ENCODE assay signal across 15 cellular contexts in the genomic region with DNA sequence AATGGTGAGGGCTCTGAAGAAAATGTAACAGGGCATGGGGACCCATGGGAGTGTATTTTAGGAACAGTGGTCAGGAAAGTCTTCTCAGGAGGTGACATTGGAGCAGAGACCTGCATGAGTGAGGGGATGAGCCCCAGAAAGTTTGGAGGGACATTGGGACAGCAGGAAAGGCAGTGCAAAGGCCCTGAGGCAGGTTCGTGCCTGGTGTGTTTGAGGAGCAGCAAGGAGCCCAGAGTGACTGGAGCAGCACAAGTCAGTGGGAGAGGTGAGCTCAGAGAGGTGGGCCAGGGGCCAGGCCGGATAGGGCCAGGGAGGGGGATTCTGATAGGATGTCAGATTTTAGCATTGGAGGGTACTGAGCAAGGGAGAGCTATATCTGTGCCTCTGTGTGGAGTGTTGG.
A peak's percentile ranks its signal among the peaks of the same experiment; 100 is the strongest.
DNase-seq lines count a peak whose midpoint lies in the region; ATAC-seq, FAIRE-seq and TF ChIP-seq lines count a peak whose summit lies in the region.
"Had no signal": no experiment of that assay in that cellular context is flagged by ENCODE, and none has a peak within 500 bp of the region (broad histone marks: within the 10 kb centered on the region; RNA-seq: fewer than 3 reads in every experiment).

No MANE protein-coding gene starts in this region.

- H3K4me3 Mint-ChIP-seq in GM23338 = no peak overlapping the region; the same call in 2 of the 3 replicates
- H3K4me3 Mint-ChIP-seq: activated CD4-positive, alpha-beta memory T cell treated with anti-CD3 and anti-CD28 coated beads, Interleukin-2, amount 10 ng/mL, durations not matched to agents 7 days and 5 days; stimulated activated memory B cell treated with anti-CD40 and anti-IgM and Interleukin-4, amounts not matched to agents 10 μg/mL and 1 μg/mL and 100 μg/mL, for 72 hours had no signal

- H3F3A ChIP-seq in GM23338 (replicated peaks; ENCODE audit: low read depth) = no peaks in the 10 kb centered on the region; the same call in 1 of the 2 replicates

- H3K9me3 Mint-ChIP-seq in GM23338 = 0 out of 3 replicates have a peak, but pooled peaks cover 2% of the 10 kb centered on the region
- H3K9me3 Mint-ChIP-seq: activated CD4-positive, alpha-beta memory T cell treated with anti-CD3 and anti-CD28 coated beads, Interleukin-2, amount 10 ng/mL, durations not matched to agents 7 days and 5 days had no signal

- H3K9me3 ChIP-seq in body of pancreas (no peaks in the 10 kb centered on the region), left lung (no peaks in the 10 kb centered on the region)

- no peaks in the 10 kb centered on the region for H3K27me3 Mint-ChIP-seq in GM23338 (ENCODE audit: insufficient read depth, low read depth, poor library complexity)
- H3K27me3 Mint-ChIP-seq: activated CD4-positive, alpha-beta memory T cell treated with anti-CD3 and anti-CD28 coated beads, Interleukin-2, amount 10 ng/mL, durations not matched to agents 7 days and 5 days had no signal

- H3K36me3 ChIP-seq in GM23338 (ENCODE audit: insufficient read depth) (no peaks in the 10 kb centered on the region), body of pancreas (replicated peaks in 1 of 2; ENCODE audit: insufficient read depth in 1 of 2, low read depth in 2 of 2) (no peaks in the 10 kb centered on the region), left lung (no peaks in the 10 kb centered on the region)

- WGBS in body of pancreas, 2 donors = 62 to 74% methylated on average over 2 of the region's 2 CpGs

- H3K4me1 ChIP-seq in GM23338 (ENCODE audit: insufficient read depth) = peaks cover 17% of the 10 kb centered on the region
- peaks cover 52% of the 10 kb centered on the region for H3K4me1 ChIP-seq in body of pancreas
- H3K4me1 ChIP-seq in left lung = peaks cover 16 to 17% of the 10 kb centered on the region in 2 donors

- H3K27ac Mint-ChIP-seq in GM23338 = 0 out of 2 replicates have a peak overlapping the region, but pooled peaks have one; percentile 27
- H3K27ac Mint-ChIP-seq: activated CD4-positive, alpha-beta memory T cell treated with anti-CD3 and anti-CD28 coated beads, Interleukin-2, amount 10 ng/mL, durations not matched to agents 7 days and 5 days; stimulated activated memory B cell treated with anti-CD40 and anti-IgM and Interleukin-4, amounts not matched to agents 10 μg/mL and 1 μg/mL and 100 μg/mL, for 72 hours had no signal

- H2AFZ ChIP-seq in GM23338 = no peak overlapping the region

- H3K4me2 ChIP-seq in GM23338 = no peak overlapping the region

- H3K4me3 ChIP-seq in GM23338 = no peak overlapping the region
- no peak overlapping the region for H3K4me3 ChIP-seq in body of pancreas
- no peak overlapping the region for H3K4me3 ChIP-seq in left lung
- no peak overlapping the region for H3K4me3 ChIP-seq in skin epidermis

- H3K9me2 ChIP-seq in GM23338 (ENCODE audit: insufficient read depth) = no peaks in the 10 kb centered on the region

- peaks cover 12% of the 10 kb centered on the region; the same call in 2 of the 3 replicates for H3K36me3 Mint-ChIP-seq in GM23338 (ENCODE audit: low read depth)
- H3K36me3 Mint-ChIP-seq: stimulated activated memory B cell treated with anti-CD40 and anti-IgM and Interleukin-4, amounts not matched to agents 10 μg/mL and 1 μg/mL and 100 μg/mL, for 72 hours had no signal

- DNase-seq in GM23338 (ENCODE audit: low spot score) (no peak), body of pancreas (no peak), left lung (no peak), AG20443 (ENCODE audit: low spot score) (no peak), NCI-H1105 (lab: John Stamatoyannopoulos, UW) (no peak), D721Med (ENCODE audit: insufficient read length, low spot score) (no peak)
- DNase-seq: activated CD4-positive, alpha-beta memory T cell treated with anti-CD3 and anti-CD28 coated beads, Interleukin-2, amount 10 ng/mL, durations not matched to agents 7 days and 5 days; HCEC 1CT; midbrain; NCI-H226; stimulated activated CD4-positive, alpha-beta T cell treated with anti-CD3 and anti-CD28 coated beads, Interleukin-4, amount 100 ng/mL, for 1 hour had no signal

- TF ChIP-seq CTCF in GM23338 (conservative IDR thresholded peaks at IDR 0.05; ENCODE audit: low read depth in 2 of 2) (no peak), body of pancreas (IDR thresholded peaks at IDR 0.05) (no peak), left lung (IDR thresholded peaks at IDR 0.05) (no peak), D721Med (IDR thresholded peaks at IDR 0.05; ENCODE audit: insufficient read depth, missing control alignments) (no peak)

- H3K27me3 ChIP-seq in GM23338 (ENCODE audit: insufficient read depth) = no peaks in the 10 kb centered on the region
- H3K27me3 ChIP-seq in body of pancreas = no peaks in the 10 kb centered on the region
- no peaks in the 10 kb centered on the region for H3K27me3 ChIP-seq in left lung

- no peak for ATAC-seq in GM23338
- peak; percentile 1 for ATAC-seq in body of pancreas
- no peak for ATAC-seq in left lung
- ATAC-seq in HG02642 (IDR thresholded peaks at IDR 0.05; ENCODE audit: poor library complexity, unreplicated experiment) = no peak
- ATAC-seq: stimulated activated memory B cell treated with anti-CD40 and anti-IgM and Interleukin-4, amounts not matched to agents 10 μg/mL and 1 μg/mL and 100 μg/mL, for 72 hours had no signal

- no peak for FAIRE-seq in D721Med (lab: Jason Lieb, UNC)
- FAIRE-seq: RCC 7860 had no signal

- H3K79me2 ChIP-seq in GM23338 (replicated peaks; ENCODE audit: insufficient read depth) = no peaks in the 10 kb centered on the region

- peak overlapping the region; percentile 57; the same call in 1 of the 2 replicates for H3K27ac ChIP-seq in GM23338 (ENCODE audit: low read depth)
- H3K27ac ChIP-seq in body of pancreas = peak overlapping the region; percentile 81 to 88 (median 88)
- peak overlapping the region; percentile 70 to 75 for H3K27ac ChIP-seq in left lung
- peak overlapping the region in 18 of 21 experiments; percentile 25 to 72 (median 50) for H3K27ac ChIP-seq in skin epidermis

- H3K4me1 Mint-ChIP-seq in GM23338 = peaks cover 25% of the 10 kb centered on the region
- H3K4me1 Mint-ChIP-seq: activated CD4-positive, alpha-beta memory T cell treated with anti-CD3 and anti-CD28 coated beads, Interleukin-2, amount 10 ng/mL, durations not matched to agents 7 days and 5 days; stimulated activated memory B cell treated with anti-CD40 and anti-IgM and Interleukin-4, amounts not matched to agents 10 μg/mL and 1 μg/mL and 100 μg/mL, for 72 hours had no signal

- no peak for TF ChIP-seq POLR2A in body of pancreas (IDR thresholded peaks at IDR 0.05)

- intact Hi-C loops in body of pancreas (cut with DNase I) = no loop called here
- intact Hi-C loops in left lung (cut with DNase I) = no loop called here

- H4K20me1 ChIP-seq in GM23338 (replicated peaks; ENCODE audit: insufficient read depth) = no peaks in the 10 kb centered on the region
